14 cellular contexts compared by ENCODE assay signal in the genomic region with DNA sequence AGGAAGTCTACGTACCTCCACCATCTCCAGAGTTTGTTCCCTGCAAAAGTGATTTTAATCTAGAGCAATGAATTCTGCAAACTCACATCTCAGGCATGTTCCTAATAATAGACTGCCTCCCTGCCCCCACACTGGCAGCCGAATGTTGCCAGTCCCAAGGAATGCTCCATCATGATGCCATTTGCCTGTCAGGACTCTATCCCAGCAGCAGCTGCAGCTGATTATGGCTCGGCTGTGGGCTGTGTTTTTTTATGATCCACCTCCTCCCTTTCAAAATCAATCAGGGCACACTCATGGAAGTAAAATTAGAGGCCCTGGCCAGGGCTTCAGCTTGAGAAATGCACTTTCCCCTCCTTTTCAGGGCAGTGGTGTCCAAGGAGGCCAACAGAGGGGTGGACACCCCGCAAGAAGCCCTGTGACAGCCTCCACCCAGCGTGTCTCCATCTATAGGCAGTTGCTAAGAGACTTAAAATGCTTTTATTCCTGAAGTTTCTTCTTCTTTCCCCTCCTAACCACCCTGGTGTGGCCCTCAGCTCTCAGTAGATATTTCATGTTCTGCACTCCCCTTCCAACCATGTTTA.
A peak's percentile ranks its signal among the peaks of the same experiment; 100 is the strongest.
DNase-seq lines count a peak whose midpoint lies in the region; ATAC-seq, FAIRE-seq and TF ChIP-seq lines count a peak whose summit lies in the region.
"Had no signal": no experiment of that assay in that cellular context is flagged by ENCODE, and none has a peak within 500 bp of the region (broad histone marks: within the 10 kb centered on the region; RNA-seq: fewer than 3 reads in every experiment).

No MANE protein-coding gene starts in this region.

- H3K36me3 Mint-ChIP-seq in type B pancreatic cell (no peaks in the 10 kb centered on the region), T-helper 17 cell (ENCODE audit: low read depth) (no peaks in the 10 kb centered on the region)
- no peaks in the 10 kb centered on the region for H3K36me3 Mint-ChIP-seq in stimulated activated naive B cell treated with anti-CD40 and anti-IgM and Interleukin-4, amounts not matched to agents 10 μg/mL and 1 μg/mL and 100 μg/mL, for 72 hours
- H3K36me3 Mint-ChIP-seq in activated T-helper 1 cell treated with anti-CD3 and anti-CD28 coated beads, Interleukin-12 subunit alpha, Interleukin-12 subunit beta, Interleukin-2, Interleukin-4 antibody, amounts not matched to agents 30 ng/mL and 10 ng/mL and 1 ng/mL, durations not matched to agents 14 hours and 24 hours and 36 hours (ENCODE audit: low read depth), result no peaks in the 10 kb centered on the region

- DNase-seq in HCEC 1CT, result peak; percentile 67
- DNase-seq in dorsolateral prefrontal cortex, result peak; percentile 12 to 80 (median 58)
- peak; percentile 37 for DNase-seq in left kidney (ENCODE audit: low read depth, low spot score)
- DNase-seq in type B pancreatic cell (ENCODE audit: extremely low spot score, unreplicated experiment), result no peak
- DNase-seq in GM12892 (ENCODE audit: insufficient read length), result no peak
- no peak for DNase-seq in T-helper 17 cell
- no peak for DNase-seq in stimulated activated naive B cell treated with anti-CD40 and anti-IgM and Interleukin-4, amounts not matched to agents 10 μg/mL and 1 μg/mL and 100 μg/mL, for 72 hours
- DNase-seq in activated T-helper 1 cell treated with anti-CD3 and anti-CD28 coated beads, Interleukin-12 subunit alpha, Interleukin-12 subunit beta, Interleukin-2, Interleukin-4 antibody, amounts not matched to agents 30 ng/mL and 10 ng/mL and 1 ng/mL, durations not matched to agents 14 hours and 24 hours and 36 hours (ENCODE audit: low spot score), result no peak
- DNase-seq: activated CD4-positive, CD25-positive, alpha-beta regulatory T cell treated with anti-CD3 and anti-CD28 coated beads, Interleukin-2, amount 50 U/mL, for 72 hours; cortex of kidney; NCI-H69 had no signal

- H3K4me3 ChIP-seq in dorsolateral prefrontal cortex, result no peak overlapping the region
- H3K4me3 ChIP-seq: SJSA1, skin epidermis had no signal

- ATAC-seq in T-helper 17 cell, result no peak
- ATAC-seq in stimulated activated naive B cell treated with anti-CD40 and anti-IgM and Interleukin-4, amounts not matched to agents 10 μg/mL and 1 μg/mL and 100 μg/mL, for 72 hours (replicated peaks), result no peak

- intact Hi-C loops in dorsolateral prefrontal cortex (cut with DNase I), result no loop called here
- intact Hi-C loops in activated T-helper 1 cell treated with anti-CD3 and anti-CD28 coated beads, Interleukin-12 subunit alpha, Interleukin-12 subunit beta, Interleukin-2, Interleukin-4 antibody, amounts not matched to agents 30 ng/mL and 10 ng/mL and 1 ng/mL, durations not matched to agents 14 hours and 24 hours and 36 hours (cut with micrococcal nuclease), result no loop called here

- H3K4me3 Mint-ChIP-seq in type B pancreatic cell, result peak overlapping the region; percentile 54
- no peak overlapping the region for H3K4me3 Mint-ChIP-seq in T-helper 17 cell
- H3K4me3 Mint-ChIP-seq in stimulated activated naive B cell treated with anti-CD40 and anti-IgM and Interleukin-4, amounts not matched to agents 10 μg/mL and 1 μg/mL and 100 μg/mL, for 72 hours, result no peak overlapping the region
- H3K4me3 Mint-ChIP-seq in activated T-helper 1 cell treated with anti-CD3 and anti-CD28 coated beads, Interleukin-12 subunit alpha, Interleukin-12 subunit beta, Interleukin-2, Interleukin-4 antibody, amounts not matched to agents 30 ng/mL and 10 ng/mL and 1 ng/mL, durations not matched to agents 14 hours and 24 hours and 36 hours, result no peak overlapping the region

- H3K27me3 Mint-ChIP-seq in type B pancreatic cell (no peaks in the 10 kb centered on the region), T-helper 17 cell (peaks cover 63% of the 10 kb centered on the region)
- H3K27me3 Mint-ChIP-seq in stimulated activated naive B cell treated with anti-CD40 and anti-IgM and Interleukin-4, amounts not matched to agents 10 μg/mL and 1 μg/mL and 100 μg/mL, for 72 hours, result peaks cover 40 to 51% of the 10 kb centered on the region in 2 donors
- H3K27me3 Mint-ChIP-seq in activated T-helper 1 cell treated with anti-CD3 and anti-CD28 coated beads, Interleukin-12 subunit alpha, Interleukin-12 subunit beta, Interleukin-2, Interleukin-4 antibody, amounts not matched to agents 30 ng/mL and 10 ng/mL and 1 ng/mL, durations not matched to agents 14 hours and 24 hours and 36 hours (ENCODE audit: insufficient read depth), result peaks cover 9% of the 10 kb centered on the region

- H3K4me1 Mint-ChIP-seq in type B pancreatic cell (ENCODE audit: unreplicated experiment), result peaks cover 58% of the 10 kb centered on the region
- no peaks in the 10 kb centered on the region for H3K4me1 Mint-ChIP-seq in T-helper 17 cell
- no peaks in the 10 kb centered on the region for H3K4me1 Mint-ChIP-seq in stimulated activated naive B cell treated with anti-CD40 and anti-IgM and Interleukin-4, amounts not matched to agents 10 μg/mL and 1 μg/mL and 100 μg/mL, for 72 hours
- H3K4me1 Mint-ChIP-seq in activated T-helper 1 cell treated with anti-CD3 and anti-CD28 coated beads, Interleukin-12 subunit alpha, Interleukin-12 subunit beta, Interleukin-2, Interleukin-4 antibody, amounts not matched to agents 30 ng/mL and 10 ng/mL and 1 ng/mL, durations not matched to agents 14 hours and 24 hours and 36 hours (ENCODE audit: low read depth), result no peaks in the 10 kb centered on the region

- H3K9me3 ChIP-seq in T-helper 17 cell (ENCODE audit: control insufficient read depth, low read length, poor library complexity, severe bottlenecking), result no peaks in the 10 kb centered on the region
- H3K9me3 ChIP-seq: SJSA1 had no signal

- no peaks in the 10 kb centered on the region for H3K27me3 ChIP-seq in dorsolateral prefrontal cortex
- H3K27me3 ChIP-seq: SJSA1 had no signal

- no peak for FAIRE-seq in GM12892 (lab: Jason Lieb, UNC)

- H3K27ac Mint-ChIP-seq in type B pancreatic cell, result no peak overlapping the region
- no peak overlapping the region for H3K27ac Mint-ChIP-seq in T-helper 17 cell
- no peak overlapping the region for H3K27ac Mint-ChIP-seq in stimulated activated naive B cell treated with anti-CD40 and anti-IgM and Interleukin-4, amounts not matched to agents 10 μg/mL and 1 μg/mL and 100 μg/mL, for 72 hours
- H3K27ac Mint-ChIP-seq in activated T-helper 1 cell treated with anti-CD3 and anti-CD28 coated beads, Interleukin-12 subunit alpha, Interleukin-12 subunit beta, Interleukin-2, Interleukin-4 antibody, amounts not matched to agents 30 ng/mL and 10 ng/mL and 1 ng/mL, durations not matched to agents 14 hours and 24 hours and 36 hours, result no peak overlapping the region
- H3K27ac Mint-ChIP-seq: activated T-helper 2 cell treated with anti-CD3 and anti-CD28 coated beads, Interferon-gamma antibody, Interleukin-2, Interleukin-4, amounts not matched to agents 10 μg/mL and 5 μg/mL and 100 μg/mL, durations not matched to agents 14 hours and 24 hours and 36 hours had no signal

- TF ChIP-seq CTCF in dorsolateral prefrontal cortex (IDR thresholded peaks at IDR 0.05 in 54 of 56, conservative IDR thresholded peaks at IDR 0.05 in 2 of 56; ENCODE audit: low read depth in 1 of 56, partially characterized antibody in 56 of 56) (no peak), type B pancreatic cell (conservative IDR thresholded peaks at IDR 0.05) (no peak)

- no peaks in the 10 kb centered on the region for H3K9me3 Mint-ChIP-seq in type B pancreatic cell
- H3K9me3 Mint-ChIP-seq in stimulated activated naive B cell treated with anti-CD40 and anti-IgM and Interleukin-4, amounts not matched to agents 10 μg/mL and 1 μg/mL and 100 μg/mL, for 72 hours, result no peaks in the 10 kb centered on the region
- no peaks in the 10 kb centered on the region for H3K9me3 Mint-ChIP-seq in activated T-helper 1 cell treated with anti-CD3 and anti-CD28 coated beads, Interleukin-12 subunit alpha, Interleukin-12 subunit beta, Interleukin-2, Interleukin-4 antibody, amounts not matched to agents 30 ng/mL and 10 ng/mL and 1 ng/mL, durations not matched to agents 14 hours and 24 hours and 36 hours
- H3K9me3 Mint-ChIP-seq: activated T-helper 2 cell treated with anti-CD3 and anti-CD28 coated beads, Interferon-gamma antibody, Interleukin-2, Interleukin-4, amounts not matched to agents 10 μg/mL and 5 μg/mL and 100 μg/mL, durations not matched to agents 14 hours and 24 hours and 36 hours had no signal

- TF ChIP-seq POLR2A in GM12892 (IDR thresholded peaks at IDR 0.05; ENCODE audit: low read depth, low read length), result no peak

- peak overlapping the region in 56 of 59 donors; percentile 10 to 85 (median 70) for H3K27ac ChIP-seq in dorsolateral prefrontal cortex
- H3K27ac ChIP-seq: SJSA1 had no signal

Comparison
In these comparisons a context has a peak if more than half of its experiments do, and no peak if none do; other contexts are left out.
1. DNase-seq: peak in HCEC 1CT (single experiment), dorsolateral prefrontal cortex (10 of 10) and left kidney (single experiment); none in type B pancreatic cell (single experiment), GM12892 (single experiment), T-helper 17 cell (0 of 3), stimulated activated naive B cell treated with anti-CD40 and anti-IgM and Interleukin-4, amounts not matched to agents 10 μg/mL and 1 μg/mL and 100 μg/mL, for 72 hours (single experiment) and activated T-helper 1 cell treated with anti-CD3 and anti-CD28 coated beads, Interleukin-12 subunit alpha, Interleukin-12 subunit beta, Interleukin-2, Interleukin-4 antibody, amounts not matched to agents 30 ng/mL and 10 ng/mL and 1 ng/mL, durations not matched to agents 14 hours and 24 hours and 36 hours (single experiment).